Comparison of ENCODE assay signal across 18 cellular contexts in genomic region chr4:13299343-13299742, GRCh38.
DNase-seq lines count a peak whose midpoint lies in the region; ATAC-seq and TF ChIP-seq lines count a peak whose summit lies in the region.
"Had no signal": no experiment of that assay in that cellular context is flagged by ENCODE, and none has a peak within 500 bp of the region (broad histone marks: within the 10 kb centered on the region; RNA-seq: fewer than 3 reads in every experiment).

No MANE protein-coding gene starts in this region.

- DNase-seq in esophagus muscularis mucosa (ENCODE audit: extremely low spot score) = no peak
- no peak for DNase-seq in sigmoid colon
- DNase-seq in NCI-H345 (lab: John Stamatoyannopoulos, UW) = no peak
- DNase-seq: CD4-positive, alpha-beta T cell; CD8-positive, alpha-beta memory T cell; DMS 273 treated with DMSO at 0.1 percent for 48 hours; DMS79; EL; GDM1; HFFc6 had no signal

- intact Hi-C loops in esophagus muscularis mucosa (cut with DNase I) = no loop called here
- intact Hi-C loops in sigmoid colon (cut with DNase I) = loop anchor here (2.0 to 10.0 kb wide), 5 partner anchors 155 to 447 kb away; partner anchors contain the start of gene RAB28

- H3K9ac ChIP-seq in muscle layer of colon (ENCODE audit: low read length) = no peak overlapping the region
- H3K9ac ChIP-seq: BLaER1 had no signal

- TF ChIP-seq CTCF in esophagus muscularis mucosa (IDR thresholded peaks at IDR 0.05) (no peak), sigmoid colon (IDR thresholded peaks at IDR 0.05) (no peak)

- peaks cover 0 to 5% (median 0%) of the 10 kb centered on the region in 4 donors for H3K36me3 ChIP-seq in esophagus muscularis mucosa
- no peaks in the 10 kb centered on the region for H3K36me3 ChIP-seq in muscle layer of colon (ENCODE audit: insufficient read depth, low read length)
- no peaks in the 10 kb centered on the region for H3K36me3 ChIP-seq in sigmoid colon
- H3K36me3 ChIP-seq: BLaER1, HAP-1 had no signal

- H3K27me3 ChIP-seq in esophagus muscularis mucosa (no peaks in the 10 kb centered on the region), muscle layer of colon (ENCODE audit: control insufficient read depth in 1 of 2, insufficient read depth in 2 of 2, low read length in 2 of 2) (no peaks in the 10 kb centered on the region), sigmoid colon (no peaks in the 10 kb centered on the region)
- H3K27me3 ChIP-seq: BLaER1 had no signal

- ATAC-seq in GM18517 (IDR thresholded peaks at IDR 0.05; ENCODE audit: unreplicated experiment) = no peak
- no peak for ATAC-seq in HG02763 (IDR thresholded peaks at IDR 0.05; ENCODE audit: unreplicated experiment)
- ATAC-seq: GM12878, GM23338 had no signal

- TF ChIP-seq POLR2A in esophagus muscularis mucosa (IDR thresholded peaks at IDR 0.05; ENCODE audit: low read depth) (no peak), sigmoid colon (IDR thresholded peaks at IDR 0.05) (no peak)

- peak overlapping the region; percentile 54 to 74 (median 68) for H3K27ac ChIP-seq in esophagus muscularis mucosa (replicated peaks in 1 of 4)
- peak overlapping the region; percentile 75 for H3K27ac ChIP-seq in muscle layer of colon (ENCODE audit: low read depth, low read length)
- peak overlapping the region in 3 of 4 donors; percentile 84 to 87 (median 84) for H3K27ac ChIP-seq in sigmoid colon
- H3K27ac ChIP-seq: BLaER1, C4-2B had no signal

- H3K4me1 ChIP-seq in esophagus muscularis mucosa = peaks cover 0 to 20% (median 8%) of the 10 kb centered on the region in 4 donors
- peaks cover 32% of the 10 kb centered on the region for H3K4me1 ChIP-seq in muscle layer of colon (ENCODE audit: insufficient read depth, low read length)
- H3K4me1 ChIP-seq in sigmoid colon = peaks cover 0 to 35% (median 26%) of the 10 kb centered on the region in 4 donors
- H3K4me1 ChIP-seq: BLaER1, HAP-1 had no signal

- H3K4me3 ChIP-seq in esophagus muscularis mucosa (peak overlapping the region in 3 of 4 donors; percentile 36 to 48 (median 37)), muscle layer of colon (ENCODE audit: low read depth in 1 of 2, low read length in 2 of 2) (peak overlapping the region in 1 of 2 donors; percentile 48), sigmoid colon (peak overlapping the region in 2 of 4 donors; percentile 30 to 40)
- H3K4me3 ChIP-seq: BLaER1, GM12878, GM23338, HAP-1 had no signal

- H3K9me3 ChIP-seq in esophagus muscularis mucosa (peaks cover 0 to 15% (median 12%) of the 10 kb centered on the region in 4 donors), muscle layer of colon (ENCODE audit: low read length) (peaks cover 8% of the 10 kb centered on the region), sigmoid colon (peaks cover 0 to 7% (median 0%) of the 10 kb centered on the region in 4 donors)
- H3K9me3 ChIP-seq: HAP-1 had no signal

- no peak for TF ChIP-seq EP300 in esophagus muscularis mucosa (IDR thresholded peaks at IDR 0.05)
- TF ChIP-seq EP300 in sigmoid colon (IDR thresholded peaks at IDR 0.05) = no peak

- WGBS in esophagus muscularis mucosa = 60% methylated on average over 2 of the region's 2 CpGs
- 82 to 85% methylated on average over 2 of the region's 2 CpGs for WGBS in sigmoid colon, 2 donors
